In the genomic region with DNA sequence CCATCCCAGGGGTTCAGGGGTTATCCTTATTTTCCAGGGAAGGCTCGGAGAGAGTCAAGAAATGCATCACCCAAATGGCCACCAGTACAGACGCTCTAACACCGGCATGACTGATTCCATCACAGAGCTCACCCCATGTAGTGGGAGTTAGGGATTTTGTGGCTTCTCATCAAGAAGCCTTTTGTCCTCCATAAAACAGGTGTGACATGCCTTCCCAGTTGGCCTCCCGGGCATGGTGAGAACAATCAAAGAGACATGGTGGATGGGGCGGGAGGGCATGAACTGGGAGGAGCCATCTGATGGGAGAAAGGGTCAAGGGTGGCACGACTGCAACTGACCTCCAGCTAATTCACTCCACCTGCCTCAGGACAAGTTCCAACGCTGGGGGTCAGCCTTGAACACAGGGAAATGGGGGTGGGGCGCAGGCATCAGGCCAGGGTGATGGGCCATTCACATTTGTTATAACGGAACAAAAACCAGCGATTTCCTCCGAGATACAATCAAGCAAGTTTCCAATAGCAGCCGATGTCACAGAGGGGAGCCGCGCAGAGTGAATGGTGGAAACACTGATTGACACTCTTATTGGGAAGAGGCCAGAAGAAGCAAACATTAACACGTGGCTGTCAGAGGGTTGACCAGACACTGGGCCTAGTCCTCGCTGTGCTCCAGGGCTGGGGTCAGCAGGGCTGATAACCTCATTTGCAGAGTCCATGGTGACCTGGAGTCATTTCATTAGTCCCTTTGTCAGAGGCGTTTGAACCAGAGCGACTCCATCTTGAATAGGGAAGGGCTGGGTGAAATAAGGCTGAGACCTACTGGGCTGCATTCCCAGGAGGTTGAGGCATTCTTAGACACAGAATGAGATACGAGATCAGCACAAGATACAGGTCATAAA, we compare ENCODE assay signal across 1 cellular context.
TF ChIP-seq lines count a peak whose summit lies in the region.

No MANE protein-coding gene starts in this region.

TF ChIP-seq in H1, 55 proteins besides CTCF, POLR2A, EP300 and RAD21 (continued from another document):
- TF ChIP-seq, protein P1, sequence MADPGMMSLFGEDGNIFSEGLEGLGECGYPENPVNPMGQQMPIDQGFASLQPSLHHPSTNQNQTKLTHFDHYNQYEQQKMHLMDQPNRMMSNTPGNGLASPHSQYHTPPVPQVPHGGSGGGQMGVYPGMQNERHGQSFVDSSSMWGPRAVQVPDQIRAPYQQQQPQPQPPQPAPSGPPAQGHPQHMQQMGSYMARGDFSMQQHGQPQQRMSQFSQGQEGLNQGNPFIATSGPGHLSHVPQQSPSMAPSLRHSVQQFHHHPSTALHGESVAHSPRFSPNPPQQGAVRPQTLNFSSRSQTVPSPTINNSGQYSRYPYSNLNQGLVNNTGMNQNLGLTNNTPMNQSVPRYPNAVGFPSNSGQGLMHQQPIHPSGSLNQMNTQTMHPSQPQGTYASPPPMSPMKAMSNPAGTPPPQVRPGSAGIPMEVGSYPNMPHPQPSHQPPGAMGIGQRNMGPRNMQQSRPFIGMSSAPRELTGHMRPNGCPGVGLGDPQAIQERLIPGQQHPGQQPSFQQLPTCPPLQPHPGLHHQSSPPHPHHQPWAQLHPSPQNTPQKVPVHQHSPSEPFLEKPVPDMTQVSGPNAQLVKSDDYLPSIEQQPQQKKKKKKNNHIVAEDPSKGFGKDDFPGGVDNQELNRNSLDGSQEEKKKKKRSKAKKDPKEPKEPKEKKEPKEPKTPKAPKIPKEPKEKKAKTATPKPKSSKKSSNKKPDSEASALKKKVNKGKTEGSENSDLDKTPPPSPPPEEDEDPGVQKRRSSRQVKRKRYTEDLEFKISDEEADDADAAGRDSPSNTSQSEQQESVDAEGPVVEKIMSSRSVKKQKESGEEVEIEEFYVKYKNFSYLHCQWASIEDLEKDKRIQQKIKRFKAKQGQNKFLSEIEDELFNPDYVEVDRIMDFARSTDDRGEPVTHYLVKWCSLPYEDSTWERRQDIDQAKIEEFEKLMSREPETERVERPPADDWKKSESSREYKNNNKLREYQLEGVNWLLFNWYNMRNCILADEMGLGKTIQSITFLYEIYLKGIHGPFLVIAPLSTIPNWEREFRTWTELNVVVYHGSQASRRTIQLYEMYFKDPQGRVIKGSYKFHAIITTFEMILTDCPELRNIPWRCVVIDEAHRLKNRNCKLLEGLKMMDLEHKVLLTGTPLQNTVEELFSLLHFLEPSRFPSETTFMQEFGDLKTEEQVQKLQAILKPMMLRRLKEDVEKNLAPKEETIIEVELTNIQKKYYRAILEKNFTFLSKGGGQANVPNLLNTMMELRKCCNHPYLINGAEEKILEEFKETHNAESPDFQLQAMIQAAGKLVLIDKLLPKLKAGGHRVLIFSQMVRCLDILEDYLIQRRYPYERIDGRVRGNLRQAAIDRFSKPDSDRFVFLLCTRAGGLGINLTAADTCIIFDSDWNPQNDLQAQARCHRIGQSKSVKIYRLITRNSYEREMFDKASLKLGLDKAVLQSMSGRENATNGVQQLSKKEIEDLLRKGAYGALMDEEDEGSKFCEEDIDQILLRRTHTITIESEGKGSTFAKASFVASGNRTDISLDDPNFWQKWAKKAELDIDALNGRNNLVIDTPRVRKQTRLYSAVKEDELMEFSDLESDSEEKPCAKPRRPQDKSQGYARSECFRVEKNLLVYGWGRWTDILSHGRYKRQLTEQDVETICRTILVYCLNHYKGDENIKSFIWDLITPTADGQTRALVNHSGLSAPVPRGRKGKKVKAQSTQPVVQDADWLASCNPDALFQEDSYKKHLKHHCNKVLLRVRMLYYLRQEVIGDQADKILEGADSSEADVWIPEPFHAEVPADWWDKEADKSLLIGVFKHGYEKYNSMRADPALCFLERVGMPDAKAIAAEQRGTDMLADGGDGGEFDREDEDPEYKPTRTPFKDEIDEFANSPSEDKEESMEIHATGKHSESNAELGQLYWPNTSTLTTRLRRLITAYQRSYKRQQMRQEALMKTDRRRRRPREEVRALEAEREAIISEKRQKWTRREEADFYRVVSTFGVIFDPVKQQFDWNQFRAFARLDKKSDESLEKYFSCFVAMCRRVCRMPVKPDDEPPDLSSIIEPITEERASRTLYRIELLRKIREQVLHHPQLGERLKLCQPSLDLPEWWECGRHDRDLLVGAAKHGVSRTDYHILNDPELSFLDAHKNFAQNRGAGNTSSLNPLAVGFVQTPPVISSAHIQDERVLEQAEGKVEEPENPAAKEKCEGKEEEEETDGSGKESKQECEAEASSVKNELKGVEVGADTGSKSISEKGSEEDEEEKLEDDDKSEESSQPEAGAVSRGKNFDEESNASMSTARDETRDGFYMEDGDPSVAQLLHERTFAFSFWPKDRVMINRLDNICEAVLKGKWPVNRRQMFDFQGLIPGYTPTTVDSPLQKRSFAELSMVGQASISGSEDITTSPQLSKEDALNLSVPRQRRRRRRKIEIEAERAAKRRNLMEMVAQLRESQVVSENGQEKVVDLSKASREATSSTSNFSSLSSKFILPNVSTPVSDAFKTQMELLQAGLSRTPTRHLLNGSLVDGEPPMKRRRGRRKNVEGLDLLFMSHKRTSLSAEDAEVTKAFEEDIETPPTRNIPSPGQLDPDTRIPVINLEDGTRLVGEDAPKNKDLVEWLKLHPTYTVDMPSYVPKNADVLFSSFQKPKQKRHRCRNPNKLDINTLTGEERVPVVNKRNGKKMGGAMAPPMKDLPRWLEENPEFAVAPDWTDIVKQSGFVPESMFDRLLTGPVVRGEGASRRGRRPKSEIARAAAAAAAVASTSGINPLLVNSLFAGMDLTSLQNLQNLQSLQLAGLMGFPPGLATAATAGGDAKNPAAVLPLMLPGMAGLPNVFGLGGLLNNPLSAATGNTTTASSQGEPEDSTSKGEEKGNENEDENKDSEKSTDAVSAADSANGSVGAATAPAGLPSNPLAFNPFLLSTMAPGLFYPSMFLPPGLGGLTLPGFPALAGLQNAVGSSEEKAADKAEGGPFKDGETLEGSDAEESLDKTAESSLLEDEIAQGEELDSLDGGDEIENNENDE (IDR thresholded peaks at IDR 0.05; ENCODE audit: insufficient replicate concordance, low read length) = no peak
- TF ChIP-seq CTBP2 (IDR thresholded peaks at IDR 0.05; ENCODE audit: borderline replicate concordance, insufficient read depth, insufficient read length, low read length) = no peak
- TF ChIP-seq SP2 (IDR thresholded peaks at IDR 0.05; ENCODE audit: low read length) = no peak
- no peak for TF ChIP-seq RFX5 (IDR thresholded peaks at IDR 0.05; ENCODE audit: borderline replicate concordance, low read depth, low read length)
- no peak for TF ChIP-seq SUZ12 (IDR thresholded peaks at IDR 0.05; ENCODE audit: low read length)
- TF ChIP-seq SIX5 (IDR thresholded peaks at IDR 0.05; ENCODE audit: low read depth, low read length) = no peak
- TF ChIP-seq HDAC2 (IDR thresholded peaks at IDR 0.05; ENCODE audit: borderline replicate concordance in 1 of 2, low read depth in 2 of 2, low read length in 2 of 2) = no peak
- TF ChIP-seq SAP30 (IDR thresholded peaks at IDR 0.05; ENCODE audit: insufficient read depth, insufficient replicate concordance, low read length) = no peak
